Comparison of ENCODE assay signal across 8 cellular contexts in genomic region chrX:119942831-119943184, GRCh38. TPM values are rescaled to one million over a fixed set of nuclear protein-coding genes. Genes with fewer than 3 reads are reported as not detected.
DNase-seq lines count a peak whose midpoint lies in the region; ATAC-seq, FAIRE-seq and TF ChIP-seq lines count a peak whose summit lies in the region.

No MANE protein-coding gene starts in this region.

- peak overlapping the region; percentile 89 for H2AFZ ChIP-seq in mammary epithelial cell (ENCODE audit: low read depth, low read length)

- DNase-seq in A549 (ENCODE audit: low read depth in 1 of 2, low spot score in 1 of 2), result peak; percentile 4 to 14
- no peak for DNase-seq in mammary epithelial cell
- no peak for DNase-seq in lower lobe of right lung
- DNase-seq in KG1 (lab: John Stamatoyannopoulos, UW), result no peak
- DNase-seq in ecto neural progenitor cell (ENCODE audit: low spot score), result no peak

- WGBS in A549 (ENCODE audit: missing lambda C conversion rate), result 2% methylated on average over 14 of the region's 14 CpGs
- 2% methylated on average over 13 of the region's 14 CpGs for WGBS in HUES64
- 28% methylated on average over 8 of the region's 14 CpGs for WGBS in mammary epithelial cell (ENCODE audit: low coverage, missing lambda C conversion rate)
- under 1% methylated on average over 14 of the region's 14 CpGs for WGBS in urinary bladder

- in situ Hi-C loops in mammary epithelial cell (cut with MboI; ENCODE audit: low sequenced_read_pairs in 2 of 2), result no loop called here

- no peaks in the 10 kb centered on the region for H3K9me3 ChIP-seq in A549
- H3K9me3 ChIP-seq in HUES64 (ENCODE audit: insufficient read depth, low read depth, low read length), result no peaks in the 10 kb centered on the region
- H3K9me3 ChIP-seq in mammary epithelial cell (replicated peaks; ENCODE audit: insufficient read depth, low read length), result peaks cover 2% of the 10 kb centered on the region
- no peaks in the 10 kb centered on the region for H3K9me3 ChIP-seq in lower lobe of right lung

- TF ChIP-seq CTCF in A549 (IDR thresholded peaks at IDR 0.05), result no peak
- TF ChIP-seq CTCF in mammary epithelial cell (conservative IDR thresholded peaks at IDR 0.05 in 1 of 2, IDR thresholded peaks at IDR 0.05 in 1 of 2; ENCODE audit: extremely low read depth in 1 of 2, insufficient read depth in 1 of 2, low read depth in 1 of 2, low read length in 2 of 2), result no peak
- no peak for TF ChIP-seq CTCF in lower lobe of right lung (IDR thresholded peaks at IDR 0.05)

- TF ChIP-seq POLR2A in A549 (IDR thresholded peaks at IDR 0.05; ENCODE audit: low read length), result no peak

- POLR2A ChIA-PET in A549 (lab: Yijun Ruan, JAX), result interaction anchor here (1.0 kb wide), 1 partner anchor 151 kb away, joined by 3 read pairs; the partner anchor contains the start of gene RPL39

- H3K36me3 ChIP-seq in HUES64 (ENCODE audit: insufficient read depth, low read length), result no peaks in the 10 kb centered on the region
- no peaks in the 10 kb centered on the region for H3K36me3 ChIP-seq in mammary epithelial cell (ENCODE audit: insufficient read depth, low read length)
- no peaks in the 10 kb centered on the region for H3K36me3 ChIP-seq in lower lobe of right lung
- H3K36me3 ChIP-seq in urinary bladder (ENCODE audit: insufficient read depth), result no peaks in the 10 kb centered on the region

- TF ChIP-seq EP300 in A549 (IDR thresholded peaks at IDR 0.05), result no peak

- BruUV-seq in mammary epithelial cell (replicated peaks; lab: Mats Ljungman, UMichigan), result no TSS peak

- TF ChIP-seq RAD21 in A549 (conservative IDR thresholded peaks at IDR 0.05 in 1 of 2, IDR thresholded peaks at IDR 0.05 in 1 of 2), result no peak

- H3K27me3 ChIP-seq in HUES64 (ENCODE audit: insufficient read depth, low read length), result no peaks in the 10 kb centered on the region
- no peaks in the 10 kb centered on the region for H3K27me3 ChIP-seq in mammary epithelial cell (ENCODE audit: insufficient read depth, low read length)
- H3K27me3 ChIP-seq in lower lobe of right lung (ENCODE audit: low read depth), result no peaks in the 10 kb centered on the region

- dilution Hi-C loops in mammary epithelial cell (cut with HindIII; ENCODE audit: low sequenced_read_pairs), result no loop called here

- FAIRE-seq in A549 (lab: Jason Lieb, UNC), result peak; percentile 99

- H3K27ac ChIP-seq in A549 (peak overlapping the region; percentile 85 to 97), HUES64 (ENCODE audit: low read depth, low read length) (peak overlapping the region; percentile 81; the same call in 1 of the 2 replicates), mammary epithelial cell (ENCODE audit: insufficient read depth, low read depth, low read length) (peak overlapping the region; percentile 77), lower lobe of right lung (peak overlapping the region; percentile 88), urinary bladder (ENCODE audit: low read depth) (peak overlapping the region; percentile 92)

- H3K9ac ChIP-seq in HUES64 (ENCODE audit: low read depth, low read length) (peak overlapping the region; percentile 77), mammary epithelial cell (ENCODE audit: insufficient read depth, low read length) (peak overlapping the region; percentile 80)

- ATAC-seq in A549 (peak; percentile 58 to 62), GM19023 (IDR thresholded peaks at IDR 0.05; ENCODE audit: unreplicated experiment) (peak; percentile 15), lower lobe of right lung (peak; percentile 20 to 46)

- H4K20me1 ChIP-seq in mammary epithelial cell (ENCODE audit: insufficient read depth, low read length), result no peaks in the 10 kb centered on the region

- peak overlapping the region; percentile 76 for H3K4me3 ChIP-seq in A549
- peak overlapping the region; percentile 84 for H3K4me3 ChIP-seq in HUES64 (ENCODE audit: low read length)
- peak overlapping the region; percentile 57 to 69 (median 62) for H3K4me3 ChIP-seq in mammary epithelial cell (replicated peaks in 1 of 3; ENCODE audit: insufficient read depth in 1 of 3, low read depth in 2 of 3, low read length in 3 of 3)
- H3K4me3 ChIP-seq in lower lobe of right lung, result peak overlapping the region; percentile 76
- H3K4me3 ChIP-seq in urinary bladder (ENCODE audit: low read depth, low read length), result peak overlapping the region; percentile 73

- H3K4me1 ChIP-seq in A549 (peaks cover 10% of the 10 kb centered on the region; the same call in 2 of the 3 replicates), HUES64 (ENCODE audit: insufficient read depth, low read length) (no peaks in the 10 kb centered on the region), mammary epithelial cell (ENCODE audit: insufficient read depth, low read length) (peaks cover 5% of the 10 kb centered on the region), lower lobe of right lung (peaks cover 15% of the 10 kb centered on the region), urinary bladder (ENCODE audit: insufficient read depth) (no peaks in the 10 kb centered on the region)

- intact Hi-C loops in mammary epithelial cell (cut with micrococcal nuclease), result loop anchor here (1.0 to 5.0 kb wide), 4 partner anchors 49 to 251 kb away; partner anchors contain the start of genes RPL39 and SEPTIN6
- intact Hi-C loops in lower lobe of right lung (cut with DNase I), result no loop called here

- H3K79me2 ChIP-seq in mammary epithelial cell (ENCODE audit: insufficient read depth, low read length), result peaks cover 16% of the 10 kb centered on the region

- H3K4me2 ChIP-seq in A549 (peak overlapping the region; percentile 94), mammary epithelial cell (ENCODE audit: insufficient read depth, low read depth, low read length) (peak overlapping the region; percentile 64)

- CTCF ChIA-PET in A549 (lab: Yijun Ruan, JAX) (no interaction called here), mammary epithelial cell (lab: Charles Lee; ENCODE audit: low non-redundant PET) (interaction anchor here (0.6 kb wide), 1 partner anchor 434 kb away, joined by 3 read pairs; no protein-coding TSS in a partner anchor)

TF ChIP-seq in A549, 52 proteins besides CTCF, POLR2A, EP300 and RAD21:
- TF ChIP-seq TFCP2L1 (CRISPR knock-in tag; IDR thresholded peaks at IDR 0.05), result no peak
- no peak for TF ChIP-seq ZC3H11A (IDR thresholded peaks at IDR 0.05)
- TF ChIP-seq MYC (IDR thresholded peaks at IDR 0.05; ENCODE audit: borderline replicate concordance, low read length), result no peak
- TF ChIP-seq HMGXB4 (CRISPR knock-in tag; IDR thresholded peaks at IDR 0.05; ENCODE audit: borderline replicate concordance), result no peak
- TF ChIP-seq USF2 (IDR thresholded peaks at IDR 0.05), result no peak
- no peak for TF ChIP-seq RARB (CRISPR knock-in tag; IDR thresholded peaks at IDR 0.05)
- TF ChIP-seq, protein P1, sequence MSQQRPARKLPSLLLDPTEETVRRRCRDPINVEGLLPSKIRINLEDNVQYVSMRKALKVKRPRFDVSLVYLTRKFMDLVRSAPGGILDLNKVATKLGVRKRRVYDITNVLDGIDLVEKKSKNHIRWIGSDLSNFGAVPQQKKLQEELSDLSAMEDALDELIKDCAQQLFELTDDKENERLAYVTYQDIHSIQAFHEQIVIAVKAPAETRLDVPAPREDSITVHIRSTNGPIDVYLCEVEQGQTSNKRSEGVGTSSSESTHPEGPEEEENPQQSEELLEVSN (IDR thresholded peaks at IDR 0.05; ENCODE audit: borderline replicate concordance, low read depth), result no peak
- TF ChIP-seq TP53 (CRISPR knock-in tag; IDR thresholded peaks at IDR 0.05), result no peak
- no peak for TF ChIP-seq FOXS1 (CRISPR knock-in tag; IDR thresholded peaks at IDR 0.05)

RNA-seq across cellular contexts. Expression of gene NKAP, which starts 0.7 kb away (rescaled TPM):
- polyA plus RNA-seq in A549 (2011; rRNA removed) (7.7 and 16.9 TPM in 2 replicates), A549 (2017; fragmentation: RNase III; extraction: RNeasy Plus Mini Kit Qiagen cat#74134 plus additional on column Dnase treatment) (5.9 to 6.6 TPM (median 6.3 TPM) in 3 replicates), mammary epithelial cell (2.5 TPM), urinary bladder (6.8 TPM)
- polyA plus RNA-seq in A549 (2012; cell fraction: cytosol; rRNA removed), result 3.4 and 3.5 TPM in 2 replicates
- polyA plus RNA-seq in A549 (2012; cell fraction: nucleus; rRNA removed), result 2.5 and 3.0 TPM in 2 replicates
- polyA minus RNA-seq in A549 (2011; rRNA and poly(A)+ RNA removed), result 1.5 and 1.6 TPM in 2 replicates
- 4.6 TPM for polyA plus RNA-seq in HUES64 (2013, experiment 1 of 2)
- polyA plus RNA-seq in HUES64 (2013, experiment 2 of 2), result 4.9 TPM
- total RNA-seq in mammary epithelial cell (1 to 10 TPM; 3.0 to 8.1 TPM), lower lobe of right lung (8.8 TPM), urinary bladder (11.5 TPM)
- 2.5 TPM for polyA minus RNA-seq in mammary epithelial cell

RNA-seq across cellular contexts. Expression of gene AKAP14, which starts 47.1 kb away (rescaled TPM):
- polyA plus RNA-seq in A549 (2011; rRNA removed) (0.09 TPM in 1 of 2 replicates, not detected in the other), A549 (2017; fragmentation: RNase III; extraction: RNeasy Plus Mini Kit Qiagen cat#74134 plus additional on column Dnase treatment) (not detected in 3 replicates), mammary epithelial cell (not detected), urinary bladder (not detected)
- not detected in 2 replicates for polyA plus RNA-seq in A549 (2012; cell fraction: cytosol; rRNA removed)
- not detected in 2 replicates for polyA plus RNA-seq in A549 (2012; cell fraction: nucleus; rRNA removed)
- not detected in 2 replicates for polyA minus RNA-seq in A549 (2011; rRNA and poly(A)+ RNA removed)
- 0.75 TPM for polyA plus RNA-seq in HUES64 (2013, experiment 1 of 2)
- not detected for polyA plus RNA-seq in HUES64 (2013, experiment 2 of 2)
- total RNA-seq in mammary epithelial cell (not detected), lower lobe of right lung (4.8 TPM), urinary bladder (not detected)
- polyA minus RNA-seq in mammary epithelial cell, result not detected

Comparison
In these comparisons a context has a peak if more than half of its experiments do, and no peak if none do; other contexts are left out.
1. DNase-seq: peak in A549 (2 of 2); none in mammary epithelial cell (single experiment), lower lobe of right lung (single experiment), KG1 (single experiment) and ecto neural progenitor cell (single experiment).
2. Peak in every context shown above with its lines, with median percentiles within 50 percentile points of each other: ATAC-seq, H3K27ac ChIP-seq and H3K4me3 ChIP-seq.